In the genomic region with DNA sequence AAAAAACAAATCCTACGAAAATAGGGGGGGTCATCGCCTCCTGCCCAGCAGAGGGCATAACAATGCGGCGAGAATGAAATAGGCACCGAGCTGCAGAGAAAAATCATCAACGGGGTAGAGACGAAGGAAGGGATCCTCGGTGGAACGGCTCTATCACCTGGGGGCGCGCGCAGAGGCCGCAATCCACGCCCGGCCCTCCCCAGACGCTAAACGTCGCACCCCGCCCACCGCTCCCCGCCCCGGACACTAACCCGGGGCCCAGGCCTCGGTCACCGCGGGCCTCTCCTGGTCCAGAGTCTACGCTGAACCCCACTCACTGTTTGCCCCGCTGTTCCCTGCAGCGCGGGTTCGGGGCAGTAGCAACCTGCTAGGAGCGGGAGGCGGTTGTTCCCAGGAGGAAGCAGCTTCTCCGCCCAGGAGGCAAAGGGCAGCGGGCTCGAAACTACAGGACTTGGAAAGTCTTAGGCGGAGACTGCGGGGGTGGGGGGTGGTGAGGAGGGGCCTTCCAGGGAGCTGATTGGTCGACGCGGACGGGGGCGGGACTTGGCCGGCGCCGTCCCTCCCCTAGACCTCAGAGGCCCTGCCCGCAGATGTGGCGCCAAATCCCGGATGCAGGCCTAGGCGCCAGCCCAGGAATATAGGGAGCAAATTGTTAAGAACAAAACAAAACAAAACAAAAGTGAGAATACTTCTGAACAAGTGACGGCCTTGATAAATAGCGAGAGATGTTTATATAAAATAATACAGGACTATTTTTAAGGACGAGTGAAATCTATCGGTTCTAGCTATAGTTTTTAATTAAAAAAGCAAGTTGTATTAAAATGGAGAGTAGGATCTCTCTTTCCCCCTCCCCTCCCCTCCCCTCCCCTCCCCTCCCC, we compare ENCODE assay signal across 1 cellular context.
TF ChIP-seq lines count a peak whose summit lies in the region.

A gene with protein sequence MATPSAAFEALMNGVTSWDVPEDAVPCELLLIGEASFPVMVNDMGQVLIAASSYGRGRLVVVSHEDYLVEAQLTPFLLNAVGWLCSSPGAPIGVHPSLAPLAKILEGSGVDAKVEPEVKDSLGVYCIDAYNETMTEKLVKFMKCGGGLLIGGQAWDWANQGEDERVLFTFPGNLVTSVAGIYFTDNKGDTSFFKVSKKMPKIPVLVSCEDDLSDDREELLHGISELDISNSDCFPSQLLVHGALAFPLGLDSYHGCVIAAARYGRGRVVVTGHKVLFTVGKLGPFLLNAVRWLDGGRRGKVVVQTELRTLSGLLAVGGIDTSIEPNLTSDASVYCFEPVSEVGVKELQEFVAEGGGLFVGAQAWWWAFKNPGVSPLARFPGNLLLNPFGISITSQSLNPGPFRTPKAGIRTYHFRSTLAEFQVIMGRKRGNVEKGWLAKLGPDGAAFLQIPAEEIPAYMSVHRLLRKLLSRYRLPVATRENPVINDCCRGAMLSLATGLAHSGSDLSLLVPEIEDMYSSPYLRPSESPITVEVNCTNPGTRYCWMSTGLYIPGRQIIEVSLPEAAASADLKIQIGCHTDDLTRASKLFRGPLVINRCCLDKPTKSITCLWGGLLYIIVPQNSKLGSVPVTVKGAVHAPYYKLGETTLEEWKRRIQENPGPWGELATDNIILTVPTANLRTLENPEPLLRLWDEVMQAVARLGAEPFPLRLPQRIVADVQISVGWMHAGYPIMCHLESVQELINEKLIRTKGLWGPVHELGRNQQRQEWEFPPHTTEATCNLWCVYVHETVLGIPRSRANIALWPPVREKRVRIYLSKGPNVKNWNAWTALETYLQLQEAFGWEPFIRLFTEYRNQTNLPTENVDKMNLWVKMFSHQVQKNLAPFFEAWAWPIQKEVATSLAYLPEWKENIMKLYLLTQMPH (minus strand): TSS at position 467 of the 878 bp plus-strand sequence. CDS start 25,568 bp downstream, outside the sequence.

TF ChIP-seq in K562, 482 proteins besides CTCF, POLR2A, EP300 and RAD21 (continued from another document and continues in another):
- TF ChIP-seq HSF4 (CRISPR knock-in tag; IDR thresholded peaks at IDR 0.05; ENCODE audit: borderline replicate concordance) (no peak), ZNF586 (CRISPR knock-in tag; conservative IDR thresholded peaks at IDR 0.05) (no peak), TBP (optimal IDR thresholded peaks at IDR 0.05; ENCODE audit: low read depth, low read length) (peak; percentile 55), CREBBP (IDR thresholded peaks at IDR 0.05; ENCODE audit: low read depth, low read length) (no peak), HDAC6 (IDR thresholded peaks at IDR 0.05; ENCODE audit: low read depth, low read length) (no peak), HDAC8 (tag; IDR thresholded peaks at IDR 0.05) (no peak), DPF2 (IDR thresholded peaks at IDR 0.05) (peak; percentile 69), NRF1 (conservative IDR thresholded peaks at IDR 0.05 in 1 of 2, IDR thresholded peaks at IDR 0.05 in 1 of 2) (peak; percentile 72 to 75), ZNF239 (CRISPR knock-in tag; IDR thresholded peaks at IDR 0.05) (peak; percentile 31), ZNF780A (CRISPR knock-in tag; IDR thresholded peaks at IDR 0.05) (no peak), ZNF584 (CRISPR knock-in tag; IDR thresholded peaks at IDR 0.05; ENCODE audit: low read depth) (no peak), TCF3 (CRISPR knock-in tag; IDR thresholded peaks at IDR 0.05) (no peak), SMAD2 (IDR thresholded peaks at IDR 0.05; ENCODE audit: low read depth, low read length) (no peak), HMGN3 (IDR thresholded peaks at IDR 0.05; ENCODE audit: borderline replicate concordance, extremely low read depth, insufficient read length, low read depth, low read length) (peak; percentile 80), MCM7 (IDR thresholded peaks at IDR 0.05) (no peak), GABPB1 (CRISPR knock-in tag; IDR thresholded peaks at IDR 0.05) (peak; percentile 86), SRSF7 (optimal IDR thresholded peaks at IDR 0.05; ENCODE audit: low read depth, low read length) (no peak), HMG20A (CRISPR knock-in tag; conservative IDR thresholded peaks at IDR 0.05) (0 out of 2 replicates have a peak, but pooled peaks have one; percentile 53), TEAD1 (CRISPR knock-in tag; IDR thresholded peaks at IDR 0.05) (peak in 1 of 2 experiments; percentile 90; a peak in 2 of 4 replicates), ZNF175 (CRISPR knock-in tag; IDR thresholded peaks at IDR 0.05; ENCODE audit: low read depth) (no peak), ELF1 (tag; IDR thresholded peaks at IDR 0.05) (peak; percentile 32; the same call in 1 of the 2 replicates), POLR2H (tag; IDR thresholded peaks at IDR 0.05; ENCODE audit: low read depth) (peak; percentile 89), ZNF23 (CRISPR knock-in tag; IDR thresholded peaks at IDR 0.05) (no peak), THRAP3 (IDR thresholded peaks at IDR 0.05; ENCODE audit: borderline replicate concordance) (no peak), HCFC1 (IDR thresholded peaks at IDR 0.05; ENCODE audit: low read depth, low read length) (peak; percentile 24), TEAD4 (IDR thresholded peaks at IDR 0.05; ENCODE audit: low read length) (no peak), TEAD4 (CRISPR knock-in tag; IDR thresholded peaks at IDR 0.05; ENCODE audit: borderline replicate concordance) (no peak), GATA2 (CRISPR knock-in tag; IDR thresholded peaks at IDR 0.05) (no peak), BRCA1 (IDR thresholded peaks at IDR 0.05) (no peak), BRCA1 (CRISPR knock-in tag; IDR thresholded peaks at IDR 0.05) (no peak), MAFF (IDR thresholded peaks at IDR 0.05; ENCODE audit: low read length) (no peak), ELF4 (CRISPR knock-in tag; IDR thresholded peaks at IDR 0.05) (peak; percentile 75; the same call in 1 of the 2 replicates), FOXK2 (conservative IDR thresholded peaks at IDR 0.05 in 1 of 2, IDR thresholded peaks at IDR 0.05 in 1 of 2; ENCODE audit: low read depth in 2 of 2) (peak in 1 of 2 experiments; percentile 64; a peak in 1 of 4 replicates), MYC (IDR thresholded peaks at IDR 0.05; ENCODE audit: low read depth, low read length) (no peak), MYC (CRISPR knock-in tag; IDR thresholded peaks at IDR 0.05; ENCODE audit: borderline replicate concordance, low read depth) (peak; percentile 60; the same call in 1 of the 2 replicates), DNMT1 (IDR thresholded peaks at IDR 0.05) (no peak), SUPT5H (IDR thresholded peaks at IDR 0.05) (peak; percentile 96), SREBF2 (CRISPR knock-in tag; IDR thresholded peaks at IDR 0.05) (no peak)
- TF ChIP-seq, protein P1, sequence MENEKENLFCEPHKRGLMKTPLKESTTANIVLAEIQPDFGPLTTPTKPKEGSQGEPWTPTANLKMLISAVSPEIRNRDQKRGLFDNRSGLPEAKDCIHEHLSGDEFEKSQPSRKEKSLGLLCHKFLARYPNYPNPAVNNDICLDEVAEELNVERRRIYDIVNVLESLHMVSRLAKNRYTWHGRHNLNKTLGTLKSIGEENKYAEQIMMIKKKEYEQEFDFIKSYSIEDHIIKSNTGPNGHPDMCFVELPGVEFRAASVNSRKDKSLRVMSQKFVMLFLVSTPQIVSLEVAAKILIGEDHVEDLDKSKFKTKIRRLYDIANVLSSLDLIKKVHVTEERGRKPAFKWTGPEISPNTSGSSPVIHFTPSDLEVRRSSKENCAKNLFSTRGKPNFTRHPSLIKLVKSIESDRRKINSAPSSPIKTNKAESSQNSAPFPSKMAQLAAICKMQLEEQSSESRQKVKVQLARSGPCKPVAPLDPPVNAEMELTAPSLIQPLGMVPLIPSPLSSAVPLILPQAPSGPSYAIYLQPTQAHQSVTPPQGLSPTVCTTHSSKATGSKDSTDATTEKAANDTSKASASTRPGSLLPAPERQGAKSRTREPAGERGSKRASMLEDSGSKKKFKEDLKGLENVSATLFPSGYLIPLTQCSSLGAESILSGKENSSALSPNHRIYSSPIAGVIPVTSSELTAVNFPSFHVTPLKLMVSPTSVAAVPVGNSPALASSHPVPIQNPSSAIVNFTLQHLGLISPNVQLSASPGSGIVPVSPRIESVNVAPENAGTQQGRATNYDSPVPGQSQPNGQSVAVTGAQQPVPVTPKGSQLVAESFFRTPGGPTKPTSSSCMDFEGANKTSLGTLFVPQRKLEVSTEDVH (IDR thresholded peaks at IDR 0.05; ENCODE audit: low read depth, partially characterized antibody) = peak; percentile 78
- TF ChIP-seq, protein P2, sequence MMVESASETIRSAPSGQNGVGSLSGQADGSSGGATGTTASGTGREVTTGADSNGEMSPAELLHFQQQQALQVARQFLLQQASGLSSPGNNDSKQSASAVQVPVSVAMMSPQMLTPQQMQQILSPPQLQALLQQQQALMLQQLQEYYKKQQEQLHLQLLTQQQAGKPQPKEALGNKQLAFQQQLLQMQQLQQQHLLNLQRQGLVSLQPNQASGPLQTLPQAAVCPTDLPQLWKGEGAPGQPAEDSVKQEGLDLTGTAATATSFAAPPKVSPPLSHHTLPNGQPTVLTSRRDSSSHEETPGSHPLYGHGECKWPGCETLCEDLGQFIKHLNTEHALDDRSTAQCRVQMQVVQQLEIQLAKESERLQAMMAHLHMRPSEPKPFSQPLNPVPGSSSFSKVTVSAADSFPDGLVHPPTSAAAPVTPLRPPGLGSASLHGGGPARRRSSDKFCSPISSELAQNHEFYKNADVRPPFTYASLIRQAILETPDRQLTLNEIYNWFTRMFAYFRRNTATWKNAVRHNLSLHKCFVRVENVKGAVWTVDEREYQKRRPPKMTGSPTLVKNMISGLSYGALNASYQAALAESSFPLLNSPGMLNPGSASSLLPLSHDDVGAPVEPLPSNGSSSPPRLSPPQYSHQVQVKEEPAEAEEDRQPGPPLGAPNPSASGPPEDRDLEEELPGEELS (CRISPR knock-in tag; IDR thresholded peaks at IDR 0.05; ENCODE audit: borderline replicate concordance) = peak; percentile 79; the same call in 1 of the 2 replicates
- TF ChIP-seq, protein P3, sequence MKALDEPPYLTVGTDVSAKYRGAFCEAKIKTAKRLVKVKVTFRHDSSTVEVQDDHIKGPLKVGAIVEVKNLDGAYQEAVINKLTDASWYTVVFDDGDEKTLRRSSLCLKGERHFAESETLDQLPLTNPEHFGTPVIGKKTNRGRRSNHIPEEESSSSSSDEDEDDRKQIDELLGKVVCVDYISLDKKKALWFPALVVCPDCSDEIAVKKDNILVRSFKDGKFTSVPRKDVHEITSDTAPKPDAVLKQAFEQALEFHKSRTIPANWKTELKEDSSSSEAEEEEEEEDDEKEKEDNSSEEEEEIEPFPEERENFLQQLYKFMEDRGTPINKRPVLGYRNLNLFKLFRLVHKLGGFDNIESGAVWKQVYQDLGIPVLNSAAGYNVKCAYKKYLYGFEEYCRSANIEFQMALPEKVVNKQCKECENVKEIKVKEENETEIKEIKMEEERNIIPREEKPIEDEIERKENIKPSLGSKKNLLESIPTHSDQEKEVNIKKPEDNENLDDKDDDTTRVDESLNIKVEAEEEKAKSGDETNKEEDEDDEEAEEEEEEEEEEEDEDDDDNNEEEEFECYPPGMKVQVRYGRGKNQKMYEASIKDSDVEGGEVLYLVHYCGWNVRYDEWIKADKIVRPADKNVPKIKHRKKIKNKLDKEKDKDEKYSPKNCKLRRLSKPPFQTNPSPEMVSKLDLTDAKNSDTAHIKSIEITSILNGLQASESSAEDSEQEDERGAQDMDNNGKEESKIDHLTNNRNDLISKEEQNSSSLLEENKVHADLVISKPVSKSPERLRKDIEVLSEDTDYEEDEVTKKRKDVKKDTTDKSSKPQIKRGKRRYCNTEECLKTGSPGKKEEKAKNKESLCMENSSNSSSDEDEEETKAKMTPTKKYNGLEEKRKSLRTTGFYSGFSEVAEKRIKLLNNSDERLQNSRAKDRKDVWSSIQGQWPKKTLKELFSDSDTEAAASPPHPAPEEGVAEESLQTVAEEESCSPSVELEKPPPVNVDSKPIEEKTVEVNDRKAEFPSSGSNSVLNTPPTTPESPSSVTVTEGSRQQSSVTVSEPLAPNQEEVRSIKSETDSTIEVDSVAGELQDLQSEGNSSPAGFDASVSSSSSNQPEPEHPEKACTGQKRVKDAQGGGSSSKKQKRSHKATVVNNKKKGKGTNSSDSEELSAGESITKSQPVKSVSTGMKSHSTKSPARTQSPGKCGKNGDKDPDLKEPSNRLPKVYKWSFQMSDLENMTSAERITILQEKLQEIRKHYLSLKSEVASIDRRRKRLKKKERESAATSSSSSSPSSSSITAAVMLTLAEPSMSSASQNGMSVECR (CRISPR knock-in tag; IDR thresholded peaks at IDR 0.05) = peak; percentile 78
- TF ChIP-seq, protein P4, sequence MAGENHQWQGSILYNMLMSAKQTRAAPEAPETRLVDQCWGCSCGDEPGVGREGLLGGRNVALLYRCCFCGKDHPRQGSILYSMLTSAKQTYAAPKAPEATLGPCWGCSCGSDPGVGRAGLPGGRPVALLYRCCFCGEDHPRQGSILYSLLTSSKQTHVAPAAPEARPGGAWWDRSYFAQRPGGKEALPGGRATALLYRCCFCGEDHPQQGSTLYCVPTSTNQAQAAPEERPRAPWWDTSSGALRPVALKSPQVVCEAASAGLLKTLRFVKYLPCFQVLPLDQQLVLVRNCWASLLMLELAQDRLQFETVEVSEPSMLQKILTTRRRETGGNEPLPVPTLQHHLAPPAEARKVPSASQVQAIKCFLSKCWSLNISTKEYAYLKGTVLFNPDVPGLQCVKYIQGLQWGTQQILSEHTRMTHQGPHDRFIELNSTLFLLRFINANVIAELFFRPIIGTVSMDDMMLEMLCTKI (IDR thresholded peaks at IDR 0.05; ENCODE audit: partially characterized antibody) = no peak
- TF ChIP-seq, protein P5, sequence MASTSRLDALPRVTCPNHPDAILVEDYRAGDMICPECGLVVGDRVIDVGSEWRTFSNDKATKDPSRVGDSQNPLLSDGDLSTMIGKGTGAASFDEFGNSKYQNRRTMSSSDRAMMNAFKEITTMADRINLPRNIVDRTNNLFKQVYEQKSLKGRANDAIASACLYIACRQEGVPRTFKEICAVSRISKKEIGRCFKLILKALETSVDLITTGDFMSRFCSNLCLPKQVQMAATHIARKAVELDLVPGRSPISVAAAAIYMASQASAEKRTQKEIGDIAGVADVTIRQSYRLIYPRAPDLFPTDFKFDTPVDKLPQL (IDR thresholded peaks at IDR 0.05; ENCODE audit: extremely low read depth, insufficient read length) = no peak
- TF ChIP-seq, protein P6, sequence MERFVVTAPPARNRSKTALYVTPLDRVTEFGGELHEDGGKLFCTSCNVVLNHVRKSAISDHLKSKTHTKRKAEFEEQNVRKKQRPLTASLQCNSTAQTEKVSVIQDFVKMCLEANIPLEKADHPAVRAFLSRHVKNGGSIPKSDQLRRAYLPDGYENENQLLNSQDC (CRISPR knock-in tag; IDR thresholded peaks at IDR 0.05) = no peak
- TF ChIP-seq, protein P7, sequence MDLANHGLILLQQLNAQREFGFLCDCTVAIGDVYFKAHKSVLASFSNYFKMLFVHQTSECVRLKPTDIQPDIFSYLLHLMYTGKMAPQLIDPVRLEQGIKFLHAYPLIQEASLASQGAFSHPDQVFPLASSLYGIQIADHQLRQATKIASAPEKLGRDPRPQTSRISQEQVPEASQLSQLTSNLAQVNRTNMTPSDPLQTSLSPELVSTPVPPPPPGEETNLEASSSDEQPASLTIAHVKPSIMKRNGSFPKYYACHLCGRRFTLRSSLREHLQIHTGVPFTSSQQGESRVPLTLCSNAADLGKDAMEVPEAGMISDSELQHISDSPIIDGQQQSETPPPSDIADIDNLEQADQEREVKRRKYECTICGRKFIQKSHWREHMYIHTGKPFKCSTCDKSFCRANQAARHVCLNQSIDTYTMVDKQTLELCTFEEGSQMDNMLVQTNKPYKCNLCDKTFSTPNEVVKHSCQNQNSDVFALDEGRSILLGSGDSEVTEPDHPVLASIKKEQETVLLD (IDR thresholded peaks at IDR 0.05) = peak; percentile 67; the same call in 1 of the 2 replicates
